Comparison of ENCODE assay signal across 26 cellular contexts in genomic region chr5:107300928-107301327, GRCh38.
A peak's percentile ranks its signal among the peaks of the same experiment; 100 is the strongest.
DNase-seq lines count a peak whose midpoint lies in the region; ATAC-seq and TF ChIP-seq lines count a peak whose summit lies in the region.
"Had no signal": no experiment of that assay in that cellular context is flagged by ENCODE, and none has a peak within 500 bp of the region (broad histone marks: within the 10 kb centered on the region; RNA-seq: fewer than 3 reads in every experiment).

No MANE protein-coding gene starts in this region.

- in situ Hi-C loops in IMR-90 (cut with MboI; ENCODE audit: low sequenced_read_pairs), result no loop called here

- WGBS in IMR-90 (ENCODE audit: extremely low coverage in 2 of 2, insufficient read length in 1 of 2), 2 experiments, result no CpG with 5 or more reads among the region's 2 CpGs
- WGBS in hepatocyte (ENCODE audit: low lambda C conversion rate, missing lambda C conversion rate), result 26% methylated on average over 2 of the region's 2 CpGs

- H3K4ac ChIP-seq in IMR-90 (ENCODE audit: low read depth, low read length), result no peak overlapping the region

- no peak overlapping the region for H3K23ac ChIP-seq in IMR-90 (ENCODE audit: low read depth, low read length)

- CTCF ChIA-PET in IMR-90 (lab: Yijun Ruan, JAX), result interaction anchor here (0.6 to 1.5 kb wide), 3 partner anchors 10 to 747 kb away, joined by 3 to 4 read pairs (median 3); no protein-coding TSS in a partner anchor

- no peak overlapping the region; the same call in 1 of the 2 replicates for H4K91ac ChIP-seq in IMR-90 (ENCODE audit: insufficient read depth, low read depth, low read length)

- intact Hi-C loops in IMR-90 (cut with micrococcal nuclease), result loop anchor here (5.0 kb wide), 1 partner anchor 271 kb away; no protein-coding TSS in a partner anchor

- H3K9me3 ChIP-seq in IMR-90 (ENCODE audit: control insufficient read depth, insufficient read depth, low read length), result no peaks in the 10 kb centered on the region
- H3K9me3 ChIP-seq in hepatocyte (ENCODE audit: low read depth), result no peaks in the 10 kb centered on the region
- H3K9me3 ChIP-seq: heart right ventricle, pancreas, SJSA1, testis had no signal

- H3K27me3 ChIP-seq in ACC112 (ENCODE audit: insufficient read depth, low read length) (no peaks in the 10 kb centered on the region), IMR-90 (ENCODE audit: control insufficient read depth, insufficient read depth, low read length) (no peaks in the 10 kb centered on the region), hepatocyte (no peaks in the 10 kb centered on the region)
- H3K27me3 ChIP-seq: heart right ventricle, pancreas, testis had no signal

- H2BK15ac ChIP-seq in IMR-90 (ENCODE audit: low read depth, low read length), result no peak overlapping the region

- H3K9me1 ChIP-seq in IMR-90 (ENCODE audit: insufficient read depth, low read length), result no peaks in the 10 kb centered on the region; the same call in 1 of the 2 replicates

- dilution Hi-C loops in IMR-90 (cut with HindIII; ENCODE audit: low sequenced_read_pairs, unreplicated experiment), result no loop called here

- H4K8ac ChIP-seq in IMR-90 (ENCODE audit: low read depth in 2 of 2, low read length in 2 of 2), result no peak overlapping the region

- H3K9me2 ChIP-seq in hepatocyte (replicated peaks; ENCODE audit: insufficient read depth), result no peaks in the 10 kb centered on the region

- no peaks in the 10 kb centered on the region for H3K79me1 ChIP-seq in IMR-90 (ENCODE audit: low read depth in 1 of 2, low read length in 2 of 2)

- no peaks in the 10 kb centered on the region for H3K4me1 ChIP-seq in ACC112 (ENCODE audit: control insufficient read depth, insufficient read depth, low read length, unreplicated experiment)
- peaks cover 10% of the 10 kb centered on the region; the same call in 1 of the 2 replicates for H3K4me1 ChIP-seq in IMR-90 (ENCODE audit: control insufficient read depth, insufficient read depth, low read length)
- H3K4me1 ChIP-seq in hepatocyte (ENCODE audit: insufficient read depth), result no peaks in the 10 kb centered on the region
- H3K4me1 ChIP-seq: heart right ventricle, pancreas, testis had no signal

- H3K14ac ChIP-seq in IMR-90 (replicated peaks; ENCODE audit: low read depth, low read length), result no peak overlapping the region

- BruUV-seq in IMR-90 (replicated peaks; lab: Mats Ljungman, UMichigan), result no TSS peak

- no peak overlapping the region; the same call in 1 of the 2 replicates for H3K56ac ChIP-seq in IMR-90 (ENCODE audit: extremely low read depth, insufficient read depth, low read length)

- no peak overlapping the region for H3K18ac ChIP-seq in IMR-90 (ENCODE audit: low read depth, low read length)

- POLR2A ChIA-PET in IMR-90 (lab: Charles Lee; ENCODE audit: unreplicated experiment), result no interaction called here

- no peak overlapping the region for H4K5ac ChIP-seq in IMR-90 (ENCODE audit: low read depth, low read length)

- H4K20me1 ChIP-seq in IMR-90 (ENCODE audit: insufficient read depth, low read length), result no peaks in the 10 kb centered on the region
- H4K20me1 ChIP-seq in hepatocyte (ENCODE audit: insufficient read depth, poor library complexity, severe bottlenecking), result no peaks in the 10 kb centered on the region

- no peak overlapping the region for H2AK5ac ChIP-seq in IMR-90 (ENCODE audit: low read depth, low read length)

- no peak for TF ChIP-seq RAD21 in IMR-90 (IDR thresholded peaks at IDR 0.05; ENCODE audit: low read length)

- H3K4me3 ChIP-seq in ACC112 (ENCODE audit: low read depth, low read length) (no peak overlapping the region), IMR-90 (ENCODE audit: insufficient read depth, low read depth, low read length) (no peak overlapping the region), hepatocyte (no peak overlapping the region)
- H3K4me3 ChIP-seq: heart right ventricle, pancreas, SJSA1, skin epidermis, testis had no signal

- peak overlapping the region; percentile 46; the same call in 1 of the 2 replicates for H2BK120ac ChIP-seq in IMR-90 (ENCODE audit: low read depth, low read length)

- H3K9ac ChIP-seq in IMR-90 (ENCODE audit: low read depth, low read length), result no peak overlapping the region
- H3K9ac ChIP-seq: KMS-11 had no signal

- no peak overlapping the region for H3K4me2 ChIP-seq in IMR-90 (ENCODE audit: low read depth, low read length)
- H3K4me2 ChIP-seq in hepatocyte, result peak overlapping the region; percentile 12
- H3K4me2 ChIP-seq: KMS-11 had no signal

- no peaks in the 10 kb centered on the region for H3K79me2 ChIP-seq in ACC112 (ENCODE audit: control insufficient read depth, insufficient read depth, low read length, unreplicated experiment)
- no peaks in the 10 kb centered on the region for H3K79me2 ChIP-seq in hepatocyte

- no peak for TF ChIP-seq POLR2A in IMR-90 (IDR thresholded peaks at IDR 0.05; ENCODE audit: low read depth, low read length)

- H3K27ac ChIP-seq in ACC112 (ENCODE audit: low read depth, low read length) (no peak overlapping the region), IMR-90 (ENCODE audit: insufficient read depth, low read length) (no peak overlapping the region), hepatocyte (no peak overlapping the region)
- H3K27ac ChIP-seq: heart right ventricle, KMS-11, pancreas, RWPE1, SJSA1, testis had no signal

- no peak overlapping the region for H2AK9ac ChIP-seq in IMR-90 (replicated peaks; ENCODE audit: low read depth, low read length, poor library complexity)

- H2AFZ ChIP-seq in ACC112 (ENCODE audit: low read length, unreplicated experiment), result peak overlapping the region; percentile 37
- H2AFZ ChIP-seq in IMR-90 (replicated peaks; ENCODE audit: low read length, poor library complexity), result no peak overlapping the region
- H2AFZ ChIP-seq in hepatocyte, result no peak overlapping the region

- H2BK5ac ChIP-seq in IMR-90 (ENCODE audit: low read depth, low read length, poor library complexity, severe bottlenecking), result no peak overlapping the region

- H3K36me3 ChIP-seq in ACC112 (ENCODE audit: insufficient read depth, low read length) (no peaks in the 10 kb centered on the region), IMR-90 (ENCODE audit: control insufficient read depth, insufficient read depth, low read length) (no peaks in the 10 kb centered on the region), hepatocyte (replicated peaks; ENCODE audit: insufficient read depth, low read depth) (no peaks in the 10 kb centered on the region)
- H3K36me3 ChIP-seq: heart right ventricle, pancreas, SJSA1 had no signal

- ATAC-seq in IMR-90 (ENCODE audit: low read depth) (no peak), GM21526 (IDR thresholded peaks at IDR 0.05; ENCODE audit: low FRiP score, unreplicated experiment) (no peak)
- ATAC-seq: activated CD4-positive, alpha-beta T cell treated with anti-CD3 and anti-CD28 coated beads for 36 hours; activated T-helper 17 cell treated with anti-CD3 and anti-CD28 coated beads, Interleukin-2, amount 50 U/mL, for 72 hours; heart right ventricle; natural killer cell; pancreas; stimulated activated naive CD8-positive, alpha-beta T cell treated with anti-CD3 and anti-CD28 coated beads, Interleukin-15, Interleukin-2, amounts not matched to agents 100 U/mL and 50 U/mL, for 24 hours had no signal

- DNase-seq in IMR-90 (no peak), brain pericyte (ENCODE audit: low read depth, low spot score) (peak; percentile 64), hepatocyte (ENCODE audit: low spot score) (no peak), NCI-H345 treated with DMSO at 0.1 percent for 48 hours (lab: John Stamatoyannopoulos, UW; ENCODE audit: unreplicated experiment) (no peak), NCI-H187 (lab: John Stamatoyannopoulos, UW) (no peak)
- DNase-seq in stimulated activated naive CD4-positive, alpha-beta T cell treated with Interleukin-2 at 50 U/mL for 16 hours (lab: John Stamatoyannopoulos, UW), result no peak
- DNase-seq: activated CD4-positive, alpha-beta T cell treated with anti-CD3 and anti-CD28 coated beads for 36 hours; anterior cingulate cortex; central memory CD4-positive, alpha-beta T cell; DMS79; GDM1; heart right ventricle; kidney glomerular epithelial cell; natural killer cell; NCI-H2081; pancreas; stimulated activated naive CD8-positive, alpha-beta T cell treated with anti-CD3 and anti-CD28 coated beads, Interleukin-15, Interleukin-2, amounts not matched to agents 100 U/mL and 50 U/mL, for 24 hours; T-helper 9 cell; testis had no signal

- no peak for TF ChIP-seq CTCF in IMR-90 (conservative IDR thresholded peaks at IDR 0.05; ENCODE audit: low read depth, low read length)
- TF ChIP-seq CTCF in hepatocyte (IDR thresholded peaks at IDR 0.05; ENCODE audit: poor library complexity), result no peak

- peak overlapping the region; percentile 9; the same call in 1 of the 2 replicates for H2BK20ac ChIP-seq in IMR-90 (ENCODE audit: low read depth, low read length)

TF ChIP-seq in IMR-90, 13 proteins besides CTCF, POLR2A, EP300 and RAD21 (continues in another document):
- TF ChIP-seq MAZ (IDR thresholded peaks at IDR 0.05; ENCODE audit: borderline replicate concordance, low read depth, low read length) (no peak), RFX5 (IDR thresholded peaks at IDR 0.05; ENCODE audit: low read depth, low read length) (no peak), CEBPB (IDR thresholded peaks at IDR 0.05; ENCODE audit: low read depth, low read length) (no peak), FOS (IDR thresholded peaks at IDR 0.05; ENCODE audit: low read depth, low read length) (no peak), NFE2L2 (IDR thresholded peaks at IDR 0.05; ENCODE audit: low read depth, low read length) (no peak), RCOR1 (IDR thresholded peaks at IDR 0.05; ENCODE audit: insufficient replicate concordance, low read length) (no peak), SMC3 (IDR thresholded peaks at IDR 0.05; ENCODE audit: low read depth, low read length) (no peak), ELK1 (IDR thresholded peaks at IDR 0.05; ENCODE audit: borderline replicate concordance, low read depth, low read length) (no peak), MXI1 (IDR thresholded peaks at IDR 0.05; ENCODE audit: borderline replicate concordance, low read depth, low read length) (no peak), MAFK (IDR thresholded peaks at IDR 0.05; ENCODE audit: low read depth, low read length) (no peak), BHLHE40 (IDR thresholded peaks at IDR 0.05; ENCODE audit: low read depth, low read length) (no peak)
